Comparison of ENCODE assay signal across 10 cellular contexts in the genomic region with DNA sequence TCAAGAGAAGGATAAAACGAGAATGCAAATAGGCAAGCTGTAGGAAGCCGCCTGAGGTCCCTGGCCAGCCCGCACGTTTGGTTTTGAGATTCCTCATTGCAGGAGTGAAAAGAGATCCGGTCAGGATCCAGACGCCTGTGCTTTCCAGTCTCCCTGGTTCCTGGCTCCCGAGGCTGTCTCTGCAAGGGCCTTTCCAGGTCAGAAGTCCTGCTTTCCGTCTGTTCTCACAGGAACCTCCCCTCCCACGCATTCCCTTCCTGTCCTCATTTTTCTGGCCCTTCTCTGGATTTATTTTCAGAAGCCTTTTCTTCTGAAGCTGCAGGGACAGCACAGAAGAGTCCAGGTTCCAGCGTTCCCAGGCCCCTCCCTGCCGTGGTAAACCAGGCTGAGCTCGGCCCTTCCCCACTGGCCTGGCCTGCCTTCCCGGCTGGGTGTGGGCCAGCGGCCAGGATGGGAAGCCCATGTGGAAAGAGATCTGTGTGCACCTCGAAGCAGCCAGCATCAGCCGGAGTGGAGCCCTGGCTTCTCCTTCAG. TPM values are rescaled to one million over a fixed set of nuclear protein-coding genes. Genes with fewer than 3 reads are reported as not detected.
DNase-seq lines count a peak whose midpoint lies in the region; ATAC-seq and TF ChIP-seq lines count a peak whose summit lies in the region.
"Had no signal": no experiment of that assay in that cellular context is flagged by ENCODE, and none has a peak within 500 bp of the region (broad histone marks: within the 10 kb centered on the region; RNA-seq: fewer than 3 reads in every experiment).

No MANE protein-coding gene starts in this region.

- 35 to 39% methylated on average over 16 of the region's 16 CpGs for WGBS in tibial nerve, 2 donors

- H3K36me3 ChIP-seq in adipocyte (ENCODE audit: control insufficient read depth, insufficient read depth, low read length, severe bottlenecking) (no peaks in the 10 kb centered on the region), mucosa of stomach (ENCODE audit: control insufficient read depth, insufficient read depth, low read length) (no peaks in the 10 kb centered on the region), tibial nerve (no peaks in the 10 kb centered on the region)
- H3K36me3 ChIP-seq: neutrophil had no signal

- TF ChIP-seq EP300 in tibial nerve (IDR thresholded peaks at IDR 0.05), result peak in 1 of 2 donors; percentile 28

- H3K9me3 ChIP-seq in adipocyte (ENCODE audit: control insufficient read depth, low read length) (no peaks in the 10 kb centered on the region), mucosa of stomach (ENCODE audit: control insufficient read depth, low read length) (no peaks in the 10 kb centered on the region), tibial nerve (no peaks in the 10 kb centered on the region)
- H3K9me3 ChIP-seq: neutrophil had no signal

- no peak for ATAC-seq in HG02970 (IDR thresholded peaks at IDR 0.05; ENCODE audit: low FRiP score, unreplicated experiment)

- TF ChIP-seq POLR2A in tibial nerve (IDR thresholded peaks at IDR 0.05), result no peak

- H3K4me1 ChIP-seq in adipocyte (ENCODE audit: control insufficient read depth, insufficient read depth, low read length), result peaks cover 17% of the 10 kb centered on the region
- peaks cover 14% of the 10 kb centered on the region for H3K4me1 ChIP-seq in mucosa of stomach (ENCODE audit: control insufficient read depth, insufficient read depth, low read length)
- H3K4me1 ChIP-seq in tibial nerve, result peaks cover 0 to 33% (median 3%) of the 10 kb centered on the region in 4 donors

- no peak for TF ChIP-seq CTCF in fibroblast of the aortic adventitia (IDR thresholded peaks at IDR 0.05; ENCODE audit: insufficient read depth, low read length)
- no peak for TF ChIP-seq CTCF in tibial nerve (IDR thresholded peaks at IDR 0.05)

- DNase-seq in adipocyte (ENCODE audit: low read depth) (peak; percentile 41), fibroblast of the aortic adventitia (ENCODE audit: low read depth) (peak; percentile 78), tibial nerve (ENCODE audit: low spot score in 2 of 2) (peak in 1 of 2 donors; percentile 31), DMS53 (lab: John Stamatoyannopoulos, UW) (no peak)
- no peak for DNase-seq in stimulated activated CD4-positive, alpha-beta T cell treated with anti-CD3 and anti-CD28 coated beads, Interleukin-15, amount 100 ng/mL, for 24 hours
- DNase-seq in activated CD4-positive, alpha-beta T cell treated with anti-CD3 and anti-CD28 coated beads for 1 hour, result no peak
- DNase-seq: NK-92 treated with Interleukin-12 subunit alpha and Interleukin-12 subunit beta, amount 100 ng/mL, for 24 hours had no signal

- no peaks in the 10 kb centered on the region for H3K27me3 ChIP-seq in adipocyte (replicated peaks; ENCODE audit: control insufficient read depth, insufficient read depth, low read length)
- no peaks in the 10 kb centered on the region for H3K27me3 ChIP-seq in mucosa of stomach (ENCODE audit: control insufficient read depth, insufficient read depth, low read length)
- no peaks in the 10 kb centered on the region for H3K27me3 ChIP-seq in tibial nerve

- H3K27ac ChIP-seq in tibial nerve, result peak overlapping the region; percentile 8 to 70 (median 38)
- H3K27ac ChIP-seq: neutrophil had no signal

- H3K4me3 ChIP-seq in adipocyte (ENCODE audit: low read length) (peak overlapping the region; percentile 8), fibroblast of the aortic adventitia (ENCODE audit: low read depth, low read length) (no peak overlapping the region), mucosa of stomach (ENCODE audit: low read length) (no peak overlapping the region), tibial nerve (no peak overlapping the region)

- peak overlapping the region; percentile 66 for H3K9ac ChIP-seq in adipocyte (ENCODE audit: low read length)
- H3K9ac ChIP-seq in mucosa of stomach (ENCODE audit: low read length), result peak overlapping the region; percentile 15

RNA-seq across cellular contexts. Expression of gene TMEM242, which starts 54.0 kb away (rescaled TPM):
- total RNA-seq in fibroblast of the aortic adventitia (ENCODE audit: low replicate concordance) (7.0 and 7.1 TPM in 2 replicates), tibial nerve (1 to 10 TPM; 4.9 to 8.2 (median 7.0) TPM)

Comparison
In these comparisons a context has a peak if more than half of its experiments do, and no peak if none do; other contexts are left out.
1. DNase-seq: peak in adipocyte (single experiment) and fibroblast of the aortic adventitia (single experiment); none in stimulated activated CD4-positive, alpha-beta T cell treated with anti-CD3 and anti-CD28 coated beads, Interleukin-15, amount 100 ng/mL, for 24 hours (single experiment), activated CD4-positive, alpha-beta T cell treated with anti-CD3 and anti-CD28 coated beads for 1 hour (single experiment) and DMS53 (single experiment).